In genomic region chr3:112642912-112643506, GRCh38 we compare ENCODE assay signal across 8 cellular contexts. TPM values are rescaled to one million over a fixed set of nuclear protein-coding genes. Genes with fewer than 3 reads are reported as not detected.
DNase-seq lines count a peak whose midpoint lies in the region; ATAC-seq and TF ChIP-seq lines count a peak whose summit lies in the region.

No MANE protein-coding gene starts in this region.

- H3K4me3 ChIP-seq in AG09309 (ENCODE audit: control insufficient read depth, low read depth, low read length) (no peak overlapping the region), WI38 (ENCODE audit: low read depth, low read length) (no peak overlapping the region), cardiac fibroblast (replicated peaks in 1 of 2; ENCODE audit: low read depth in 2 of 2, low read length in 2 of 2) (no peak overlapping the region), kidney epithelial cell (ENCODE audit: low read depth, low read length) (no peak overlapping the region)

- H3K27me3 ChIP-seq in kidney epithelial cell (ENCODE audit: control insufficient read depth, insufficient read depth, low read length): no peaks in the 10 kb centered on the region

- DNase-seq in AG09309 (ENCODE audit: low read depth) (peak; percentile 66), NCI-H2196 (lab: John Stamatoyannopoulos, UW; ENCODE audit: unreplicated experiment) (peak; percentile 86), cardiac fibroblast (ENCODE audit: low read depth in 2 of 2) (peak; percentile 96 to 97), kidney epithelial cell (ENCODE audit: low read depth) (no peak)
- peak; percentile 79 to 85 for DNase-seq in stimulated activated CD4-positive, alpha-beta T cell treated with anti-CD3 and anti-CD28 coated beads, Interleukin-2, amount 100 ng/mL, for 24 hours

- TF ChIP-seq CTCF in AG09309 (IDR thresholded peaks at IDR 0.05; ENCODE audit: control insufficient read depth, insufficient read depth, low read depth, low read length, missing control alignments): peak; percentile 93
- TF ChIP-seq CTCF in WI38 (IDR thresholded peaks at IDR 0.05; ENCODE audit: low read depth, low read length): peak; percentile 85
- peak; percentile 93 for TF ChIP-seq CTCF in cardiac fibroblast (IDR thresholded peaks at IDR 0.05; ENCODE audit: low read depth, low read length)
- TF ChIP-seq CTCF in kidney epithelial cell (IDR thresholded peaks at IDR 0.05; ENCODE audit: insufficient read depth, low read length, poor library complexity, severe bottlenecking): peak; percentile 88

- no peaks in the 10 kb centered on the region for H3K36me3 ChIP-seq in kidney epithelial cell (ENCODE audit: control insufficient read depth, insufficient read depth, low read length)

- ATAC-seq in GM18909 (IDR thresholded peaks at IDR 0.05; ENCODE audit: poor library complexity, unreplicated experiment): peak; percentile 90
- ATAC-seq in HG03139 (IDR thresholded peaks at IDR 0.05; ENCODE audit: unreplicated experiment): peak; percentile 92

RNA-seq across cellular contexts. Expression of gene CCDC80, which starts 2.1 kb away (rescaled TPM):
- 4.7 and 4.9 TPM in 2 replicates for total RNA-seq in kidney epithelial cell
